9 cellular contexts compared by ENCODE assay signal in the genomic region with DNA sequence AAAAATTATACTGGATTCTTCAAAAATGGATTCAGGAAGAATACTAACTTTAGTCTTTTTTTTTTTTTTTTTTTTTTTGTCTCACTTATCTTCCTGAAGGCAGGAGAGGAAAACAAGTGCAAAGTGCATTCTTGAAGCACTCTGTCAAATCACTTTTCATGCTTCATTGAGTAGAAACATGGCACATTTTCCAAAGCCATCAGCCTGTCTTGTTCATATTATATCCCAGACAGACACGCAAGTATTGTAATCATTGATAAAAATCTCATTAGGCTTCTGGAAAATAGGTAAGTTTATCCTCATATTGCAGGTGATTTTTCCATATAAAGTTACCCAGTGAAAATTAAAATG. TPM values are rescaled to one million over a fixed set of nuclear protein-coding genes. Genes with fewer than 3 reads are reported as not detected.
A peak's percentile ranks its signal among the peaks of the same experiment; 100 is the strongest.
DNase-seq lines count a peak whose midpoint lies in the region; ATAC-seq and TF ChIP-seq lines count a peak whose summit lies in the region.
"Had no signal": no experiment of that assay in that cellular context is flagged by ENCODE, and none has a peak within 500 bp of the region (broad histone marks: within the 10 kb centered on the region; RNA-seq: fewer than 3 reads in every experiment).

No MANE protein-coding gene starts in this region.

- no peaks in the 10 kb centered on the region for H3K79me2 ChIP-seq in DND-41 (ENCODE audit: insufficient read depth, low read length)
- no peaks in the 10 kb centered on the region for H3K79me2 ChIP-seq in PC-9 (ENCODE audit: low read depth)

- H3K4me2 ChIP-seq in DND-41 (ENCODE audit: insufficient read depth, low read length) (peak overlapping the region; percentile 97; the same call in 1 of the 2 replicates), PC-9 (peak overlapping the region; percentile 94)

- peaks cover 14% of the 10 kb centered on the region for H3K4me1 Mint-ChIP-seq in osteocyte (ENCODE audit: unreplicated experiment)

- ATAC-seq in DND-41 (ENCODE audit: insufficient read depth, low read depth) (no peak), HG03520 (IDR thresholded peaks at IDR 0.05; ENCODE audit: unreplicated experiment) (no peak), GM18517 (IDR thresholded peaks at IDR 0.05; ENCODE audit: unreplicated experiment) (no peak)

- no peaks in the 10 kb centered on the region for H3K27me3 ChIP-seq in DND-41 (ENCODE audit: insufficient read depth, low read length, poor library complexity)
- no peaks in the 10 kb centered on the region for H3K27me3 ChIP-seq in PC-9 (ENCODE audit: insufficient read depth, low read depth)

- intact Hi-C loops in PC-9 (cut with micrococcal nuclease; ENCODE audit: unreplicated experiment) = loop anchor here (2.0 to 10.0 kb wide), 2 partner anchors 189 to 1381 kb away; a partner anchor contains a TSS

- H3F3A ChIP-seq in PC-9 (ENCODE audit: insufficient read depth, low read depth) = peaks cover 4% of the 10 kb centered on the region; the same call in 1 of the 2 replicates

- H3K4me3 ChIP-seq in DND-41 (ENCODE audit: low read depth in 1 of 2, low read length in 2 of 2) (no peak overlapping the region), PC-9 (peak overlapping the region; percentile 62), epithelial cell of esophagus (ENCODE audit: low read length) (peak overlapping the region; percentile 94)

- H3K9me3 Mint-ChIP-seq in osteocyte (ENCODE audit: unreplicated experiment) = peaks cover 6% of the 10 kb centered on the region

- H3K9ac ChIP-seq in DND-41 (ENCODE audit: low read depth, low read length) = no peak overlapping the region

- BruUV-seq in PC-9 (replicated peaks; lab: Mats Ljungman, UMichigan) = no TSS peak

- no peaks in the 10 kb centered on the region for H3K27me3 Mint-ChIP-seq in osteocyte (ENCODE audit: unreplicated experiment)

- H3K4me3 Mint-ChIP-seq in osteocyte (ENCODE audit: unreplicated experiment) = peak overlapping the region; percentile 98

- no peak for TF ChIP-seq CTCF in DND-41 (IDR thresholded peaks at IDR 0.05; ENCODE audit: borderline replicate concordance, extremely low read depth, low read length, poor library complexity, severe bottlenecking)
- TF ChIP-seq CTCF in PC-9 (conservative IDR thresholded peaks at IDR 0.05) = no peak
- no peak for TF ChIP-seq CTCF in epithelial cell of esophagus (IDR thresholded peaks at IDR 0.05; ENCODE audit: insufficient read depth, low read depth, low read length, missing control alignments)
- no peak for TF ChIP-seq CTCF in osteocyte (IDR thresholded peaks at IDR 0.05)

- CTCF ChIA-PET in PC-9 (lab: Charles Lee) = no interaction called here

- H3K27ac Mint-ChIP-seq in osteocyte (ENCODE audit: unreplicated experiment) = peak overlapping the region; percentile 99

- H4K20me1 ChIP-seq in DND-41 (ENCODE audit: insufficient read depth, low read length) (no peaks in the 10 kb centered on the region), PC-9 (ENCODE audit: insufficient read depth) (no peaks in the 10 kb centered on the region)

- H3K36me3 Mint-ChIP-seq in osteocyte (ENCODE audit: unreplicated experiment) = peaks cover 7% of the 10 kb centered on the region

- H3K36me3 ChIP-seq in DND-41 (ENCODE audit: insufficient read depth, low read length) = no peaks in the 10 kb centered on the region
- no peaks in the 10 kb centered on the region for H3K36me3 ChIP-seq in PC-9 (ENCODE audit: low read depth)

- no peaks in the 10 kb centered on the region for H3K9me2 ChIP-seq in PC-9 (ENCODE audit: insufficient read depth)

- H3K4me1 ChIP-seq in DND-41 (ENCODE audit: insufficient read depth, low read length) (peaks cover 19% of the 10 kb centered on the region), PC-9 (replicated peaks; ENCODE audit: insufficient read depth) (peaks cover 19% of the 10 kb centered on the region)

- H3K9me3 ChIP-seq in DND-41 (ENCODE audit: insufficient read depth, low read length, severe bottlenecking) = no peaks in the 10 kb centered on the region
- H3K9me3 ChIP-seq in PC-9 (ENCODE audit: insufficient read depth, low read depth) = no peaks in the 10 kb centered on the region

- H2AFZ ChIP-seq in DND-41 (ENCODE audit: low read depth, low read length) = no peak overlapping the region
- peak overlapping the region; percentile 85 for H2AFZ ChIP-seq in PC-9

- no peak overlapping the region for H3K27ac ChIP-seq in DND-41 (ENCODE audit: low read length)
- peak overlapping the region; percentile 47; the same call in 1 of the 2 replicates for H3K27ac ChIP-seq in PC-9

- POLR2A ChIA-PET in PC-9 (lab: Charles Lee; ENCODE audit: unreplicated experiment) = interaction anchor here (0.5 kb wide), 1 partner anchor 15 kb away, joined by 3 read pairs; no protein-coding TSS in a partner anchor

- no peak for DNase-seq in DND-41
- DNase-seq in PC-9 = no peak
- DNase-seq in epithelial cell of esophagus (ENCODE audit: low read depth) = no peak
- no peak for DNase-seq in osteocyte (ENCODE audit: extremely low spot score, unreplicated experiment)
- DNase-seq in GM03348 (ENCODE audit: low spot score) = no peak
- no peak for DNase-seq in superior temporal gyrus (ENCODE audit: extremely low spot score)
- DNase-seq: activated naive CD4-positive, alpha-beta T cell treated with anti-CD3 and anti-CD28 coated beads, Interleukin-2, amount 50 U/mL, for 16 hours had no signal

RNA-seq across cellular contexts. Expression of a gene that starts 1.3 kb away (rescaled TPM):
- total RNA-seq in PC-9 (2021) (2.9 and 4.9 TPM in 2 replicates), osteocyte (3.3 and 3.6 TPM in 2 replicates)

Comparison
In these comparisons a context has a peak if more than half of its experiments do, and no peak if none do; other contexts are left out.
1. H3K4me3 ChIP-seq: peak in PC-9 (single experiment) and epithelial cell of esophagus (single experiment); none in DND-41 (0 of 2).